1 cellular context compared by ENCODE assay signal in the genomic region with DNA sequence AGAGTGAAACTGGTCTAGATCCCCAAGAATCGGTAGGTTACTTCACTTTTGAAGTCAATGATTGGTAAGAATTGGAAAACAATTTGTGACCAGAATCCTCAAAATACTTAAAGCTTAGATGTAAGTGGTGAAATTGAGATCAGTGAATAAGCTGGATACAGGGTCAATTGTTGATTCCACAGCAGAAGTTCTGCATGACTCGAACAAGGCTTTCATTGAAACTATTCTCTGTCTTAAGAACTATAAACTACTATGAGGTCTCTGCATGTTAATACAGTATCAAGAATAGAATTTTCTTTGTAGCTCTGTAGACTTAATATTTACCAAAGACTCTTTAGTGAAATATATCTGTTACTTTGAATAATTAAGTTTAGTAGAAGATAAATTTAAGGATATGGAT.
TF ChIP-seq lines count a peak whose summit lies in the region.

No MANE protein-coding gene starts in this region.

TF ChIP-seq in GM12878, 131 proteins besides CTCF, POLR2A, EP300 and RAD21 (continued from another document):
- TF ChIP-seq, protein P1, sequence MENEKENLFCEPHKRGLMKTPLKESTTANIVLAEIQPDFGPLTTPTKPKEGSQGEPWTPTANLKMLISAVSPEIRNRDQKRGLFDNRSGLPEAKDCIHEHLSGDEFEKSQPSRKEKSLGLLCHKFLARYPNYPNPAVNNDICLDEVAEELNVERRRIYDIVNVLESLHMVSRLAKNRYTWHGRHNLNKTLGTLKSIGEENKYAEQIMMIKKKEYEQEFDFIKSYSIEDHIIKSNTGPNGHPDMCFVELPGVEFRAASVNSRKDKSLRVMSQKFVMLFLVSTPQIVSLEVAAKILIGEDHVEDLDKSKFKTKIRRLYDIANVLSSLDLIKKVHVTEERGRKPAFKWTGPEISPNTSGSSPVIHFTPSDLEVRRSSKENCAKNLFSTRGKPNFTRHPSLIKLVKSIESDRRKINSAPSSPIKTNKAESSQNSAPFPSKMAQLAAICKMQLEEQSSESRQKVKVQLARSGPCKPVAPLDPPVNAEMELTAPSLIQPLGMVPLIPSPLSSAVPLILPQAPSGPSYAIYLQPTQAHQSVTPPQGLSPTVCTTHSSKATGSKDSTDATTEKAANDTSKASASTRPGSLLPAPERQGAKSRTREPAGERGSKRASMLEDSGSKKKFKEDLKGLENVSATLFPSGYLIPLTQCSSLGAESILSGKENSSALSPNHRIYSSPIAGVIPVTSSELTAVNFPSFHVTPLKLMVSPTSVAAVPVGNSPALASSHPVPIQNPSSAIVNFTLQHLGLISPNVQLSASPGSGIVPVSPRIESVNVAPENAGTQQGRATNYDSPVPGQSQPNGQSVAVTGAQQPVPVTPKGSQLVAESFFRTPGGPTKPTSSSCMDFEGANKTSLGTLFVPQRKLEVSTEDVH (IDR thresholded peaks at IDR 0.05; ENCODE audit: low read depth, partially characterized antibody): no peak
